In the genomic region with DNA sequence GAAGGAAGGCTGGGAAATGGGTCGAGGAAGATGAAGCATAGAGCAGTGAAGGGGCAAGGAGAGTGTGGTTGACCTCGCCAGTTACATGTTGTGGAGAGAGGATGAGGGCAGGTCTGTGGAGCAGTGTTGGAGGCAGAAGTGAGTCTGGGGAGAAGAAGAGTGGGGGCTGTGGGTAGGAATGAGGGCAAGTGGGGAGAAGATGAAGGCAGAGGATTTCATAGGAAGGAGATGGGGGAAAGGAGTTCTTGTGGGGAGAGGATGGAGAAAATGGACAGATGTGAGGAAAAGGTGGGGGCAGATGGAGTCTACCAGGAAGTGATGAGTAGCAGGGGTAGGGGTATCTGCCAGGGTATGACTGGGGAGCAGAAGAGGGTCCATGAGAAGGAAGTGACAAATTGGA, we compare ENCODE assay signal across 22 cellular contexts. TPM values are rescaled to one million over a fixed set of nuclear protein-coding genes. Genes with fewer than 3 reads are reported as not detected.
A peak's percentile ranks its signal among the peaks of the same experiment; 100 is the strongest.
DNase-seq lines count a peak whose midpoint lies in the region; ATAC-seq, FAIRE-seq and TF ChIP-seq lines count a peak whose summit lies in the region.
"Had no signal": no experiment of that assay in that cellular context is flagged by ENCODE, and none has a peak within 500 bp of the region (broad histone marks: within the 10 kb centered on the region; RNA-seq: fewer than 3 reads in every experiment).

No MANE protein-coding gene starts in this region.

- H3K27ac Mint-ChIP-seq in CD8-positive, alpha-beta memory T cell: no peak overlapping the region
- H3K27ac Mint-ChIP-seq: CD8-positive, alpha-beta T cell; GM23338 had no signal

- H3K9ac ChIP-seq in mammary epithelial cell (ENCODE audit: insufficient read depth, low read length) (no peak overlapping the region), K562 (ENCODE audit: insufficient read depth in 1 of 2, low read depth in 2 of 2, low read length in 2 of 2) (no peak overlapping the region)

- H3K9me3 ChIP-seq in breast epithelium (no peaks in the 10 kb centered on the region), mammary epithelial cell (replicated peaks; ENCODE audit: insufficient read depth, low read length) (no peaks in the 10 kb centered on the region), HEK293 (ENCODE audit: control insufficient read depth, insufficient read depth, low read depth, low read length) (no peaks in the 10 kb centered on the region), K562 (replicated peaks; ENCODE audit: control insufficient read depth, insufficient read depth, low read depth, low read length) (no peaks in the 10 kb centered on the region), neutrophil (no peaks in the 10 kb centered on the region), vagina (no peaks in the 10 kb centered on the region)
- no peaks in the 10 kb centered on the region for H3K9me3 ChIP-seq in CD8-positive, alpha-beta memory T cell (ENCODE audit: low read length)
- H3K9me3 ChIP-seq: A549 had no signal

- H3K36me3 ChIP-seq in breast epithelium: no peaks in the 10 kb centered on the region
- no peaks in the 10 kb centered on the region for H3K36me3 ChIP-seq in mammary epithelial cell (ENCODE audit: insufficient read depth, low read length)
- H3K36me3 ChIP-seq in HEK293 (ENCODE audit: control insufficient read depth in 2 of 2, insufficient read depth in 1 of 2, low read length in 2 of 2): no peaks in the 10 kb centered on the region
- H3K36me3 ChIP-seq in K562 (ENCODE audit: control insufficient read depth, insufficient read depth, low read length): no peaks in the 10 kb centered on the region
- H3K36me3 ChIP-seq in neutrophil: no peaks in the 10 kb centered on the region
- no peaks in the 10 kb centered on the region for H3K36me3 ChIP-seq in CD8-positive, alpha-beta memory T cell (ENCODE audit: insufficient read depth, low read length)
- no peaks in the 10 kb centered on the region for H3K36me3 ChIP-seq in vagina

- CTCF ChIA-PET in mammary epithelial cell (lab: Charles Lee; ENCODE audit: low non-redundant PET): no interaction called here
- CTCF ChIA-PET in HEK293 (lab: Yijun Ruan, JAX): interaction anchor here (0.6 to 1.7 kb wide), 6 partner anchors 10 to 907 kb away, joined by 3 to 8 read pairs (median 3); no protein-coding TSS in a partner anchor
- CTCF ChIA-PET in K562 (lab: Yijun Ruan, JAX; ENCODE audit: low intra/inter-chr PET ratio): no interaction called here
- CTCF ChIA-PET in CD8-positive, alpha-beta memory T cell (lab: Charles Lee): no interaction called here

- H3K36me3 Mint-ChIP-seq in CD8-positive, alpha-beta memory T cell: peaks cover 0 to 4% (median 0%) of the 10 kb centered on the region in 3 donors

- H3K27me3 ChIP-seq in breast epithelium (no peaks in the 10 kb centered on the region), mammary epithelial cell (ENCODE audit: insufficient read depth, low read length) (no peaks in the 10 kb centered on the region), K562 (ENCODE audit: control insufficient read depth in 2 of 2, insufficient read depth in 2 of 2, low read length in 2 of 2) (peaks cover 16 to 25% of the 10 kb centered on the region in 2 experiments), neutrophil (no peaks in the 10 kb centered on the region), vagina (no peaks in the 10 kb centered on the region)
- no peaks in the 10 kb centered on the region for H3K27me3 ChIP-seq in CD8-positive, alpha-beta memory T cell (ENCODE audit: insufficient read depth, low read length, poor library complexity, severe bottlenecking)

- no peaks in the 10 kb centered on the region for H3K9me3 Mint-ChIP-seq in CD8-positive, alpha-beta memory T cell
- H3K9me3 Mint-ChIP-seq: CD8-positive, alpha-beta T cell; GM23338 had no signal

- no peak overlapping the region for H2AFZ ChIP-seq in mammary epithelial cell (ENCODE audit: low read depth, low read length)
- H2AFZ ChIP-seq in K562 (ENCODE audit: low read depth, low read length): no peak overlapping the region
- H2AFZ ChIP-seq: GM23338 had no signal

- H3K4me1 Mint-ChIP-seq in CD8-positive, alpha-beta memory T cell: peaks cover 16 to 19% (median 17%) of the 10 kb centered on the region in 3 donors

- peaks cover 4% of the 10 kb centered on the region for H3K9me1 ChIP-seq in K562 (ENCODE audit: control insufficient read depth, insufficient read depth, low read length)

- no TSS peak for BruUV-seq in mammary epithelial cell (replicated peaks; lab: Mats Ljungman, UMichigan)
- BruUV-seq in K562 (replicated peaks; lab: Mats Ljungman, UMichigan): no TSS peak

- no peak overlapping the region for H3K4me3 Mint-ChIP-seq in CD8-positive, alpha-beta memory T cell
- H3K4me3 Mint-ChIP-seq: CD8-positive, alpha-beta T cell; GM23338 had no signal

- in situ Hi-C loops in mammary epithelial cell (cut with MboI; ENCODE audit: low sequenced_read_pairs in 2 of 2) (no loop called here), K562 (cut with MboI) (no loop called here)

- no peak for ATAC-seq in K562
- no peak for ATAC-seq in HG03095 (IDR thresholded peaks at IDR 0.05; ENCODE audit: unreplicated experiment)
- ATAC-seq: A549; CD8-positive, alpha-beta T cell; GM23338; HCT116 had no signal

- H3K79me2 ChIP-seq in mammary epithelial cell (ENCODE audit: insufficient read depth, low read length) (no peaks in the 10 kb centered on the region), K562 (ENCODE audit: control insufficient read depth, insufficient read depth, low read length) (no peaks in the 10 kb centered on the region)

- H3K27ac ChIP-seq in breast epithelium (peak overlapping the region; percentile 26 to 27), mammary epithelial cell (ENCODE audit: insufficient read depth, low read depth, low read length) (no peak overlapping the region), HEK293 (ENCODE audit: extremely low read depth, low read depth, low read length) (no peak overlapping the region), K562 (ENCODE audit: extremely low read depth, low read depth, low read length) (no peak overlapping the region), neutrophil (peak overlapping the region; percentile 68), vagina (no peak overlapping the region)
- no peak overlapping the region for H3K27ac ChIP-seq in CD8-positive, alpha-beta memory T cell (ENCODE audit: low read depth, low read length)

- no peak overlapping the region for H3K4me3 ChIP-seq in breast epithelium
- no peak overlapping the region for H3K4me3 ChIP-seq in mammary epithelial cell (replicated peaks in 1 of 3; ENCODE audit: insufficient read depth in 1 of 3, low read depth in 2 of 3, low read length in 3 of 3)
- H3K4me3 ChIP-seq in HEK293 (ENCODE audit: low read depth, low read length): no peak overlapping the region
- no peak overlapping the region for H3K4me3 ChIP-seq in K562
- no peak overlapping the region for H3K4me3 ChIP-seq in neutrophil (ENCODE audit: low read depth in 1 of 2, low read length in 1 of 2)
- H3K4me3 ChIP-seq in CD8-positive, alpha-beta memory T cell (ENCODE audit: low read length): no peak overlapping the region
- H3K4me3 ChIP-seq in vagina: no peak overlapping the region
- H3K4me3 ChIP-seq: A549, GM23338 had no signal

- TF ChIP-seq EP300 in K562 (IDR thresholded peaks at IDR 0.05; ENCODE audit: low read length): no peak

- TF ChIP-seq CTCF in breast epithelium (IDR thresholded peaks at IDR 0.05): no peak
- no peak for TF ChIP-seq CTCF in mammary epithelial cell (conservative IDR thresholded peaks at IDR 0.05 in 1 of 2, IDR thresholded peaks at IDR 0.05 in 1 of 2; ENCODE audit: extremely low read depth in 1 of 2, insufficient read depth in 1 of 2, low read depth in 1 of 2, low read length in 2 of 2)
- no peak for TF ChIP-seq CTCF in HEK293 (tag by site-specific recombination; IDR thresholded peaks at IDR 0.05)
- no peak for TF ChIP-seq CTCF in K562 (IDR thresholded peaks at IDR 0.05 in 2 of 3, conservative IDR thresholded peaks at IDR 0.05 in 1 of 3; ENCODE audit: insufficient read depth in 2 of 3, low read depth in 1 of 3, low read length in 3 of 3)
- TF ChIP-seq CTCF in neutrophil (IDR thresholded peaks at IDR 0.05): no peak
- no peak for TF ChIP-seq CTCF in vagina (IDR thresholded peaks at IDR 0.05)

- FAIRE-seq in K562 (lab: Jason Lieb, UNC): no peak
- FAIRE-seq: A549 had no signal

- H3K4me2 ChIP-seq in mammary epithelial cell (ENCODE audit: insufficient read depth, low read depth, low read length) (no peak overlapping the region), K562 (ENCODE audit: insufficient read depth, low read length) (no peak overlapping the region)
- H3K4me2 ChIP-seq: GM23338 had no signal

- intact Hi-C loops in breast epithelium (cut with DNase I; ENCODE audit: low total_unique reads) (no loop called here), mammary epithelial cell (cut with micrococcal nuclease) (no loop called here), K562 (cut with micrococcal nuclease) (no loop called here), vagina (cut with DNase I) (no loop called here)

- POLR2A ChIA-PET in HEK293 (lab: Yijun Ruan, JAX) (interaction anchor here (1.3 kb wide), 1 partner anchor 43 kb away, joined by 5 read pairs; no protein-coding TSS in a partner anchor), K562 (lab: Yijun Ruan, JAX) (interaction anchor here (2.6 kb wide), 1 partner anchor 43 kb away, joined by 10 read pairs; no protein-coding TSS in a partner anchor)
- POLR2A ChIA-PET in CD8-positive, alpha-beta memory T cell (lab: Charles Lee): no interaction called here

- TF ChIP-seq RAD21 in K562 (CRISPR knock-in tag; conservative IDR thresholded peaks at IDR 0.05 in 1 of 2, IDR thresholded peaks at IDR 0.05 in 1 of 2): no peak

- H3K4me1 ChIP-seq in breast epithelium (peaks cover 3 to 10% of the 10 kb centered on the region in 2 donors), mammary epithelial cell (ENCODE audit: insufficient read depth, low read length) (peaks cover 10% of the 10 kb centered on the region), HEK293 (ENCODE audit: control insufficient read depth, insufficient read depth, low read length) (peaks cover 1% of the 10 kb centered on the region; the same call in 1 of the 2 replicates), K562 (replicated peaks in 1 of 2; ENCODE audit: control insufficient read depth in 2 of 2, insufficient read depth in 2 of 2, low read length in 2 of 2) (peaks cover 15 to 23% of the 10 kb centered on the region in 2 experiments), neutrophil (ENCODE audit: control insufficient read depth in 1 of 2, insufficient read depth in 1 of 2, low read depth in 1 of 2, low read length in 1 of 2) (peaks cover 62 to 64% of the 10 kb centered on the region in 2 experiments), vagina (peaks cover 12% of the 10 kb centered on the region)
- H3K4me1 ChIP-seq in CD8-positive, alpha-beta memory T cell (ENCODE audit: insufficient read depth, low read length): peaks cover 13% of the 10 kb centered on the region

- no peaks in the 10 kb centered on the region for H4K20me1 ChIP-seq in mammary epithelial cell (ENCODE audit: insufficient read depth, low read length)
- H4K20me1 ChIP-seq in K562 (replicated peaks; ENCODE audit: control insufficient read depth, insufficient read depth, low read length): no peaks in the 10 kb centered on the region

- TF ChIP-seq POLR2A in breast epithelium (IDR thresholded peaks at IDR 0.05) (no peak), K562 (conservative IDR thresholded peaks at IDR 0.05) (no peak), vagina (IDR thresholded peaks at IDR 0.05) (no peak)

- H3K27me3 Mint-ChIP-seq in CD8-positive, alpha-beta memory T cell: peaks cover 0 to 2% of the 10 kb centered on the region in 2 donors

- 82% methylated on average over 2 of the region's 2 CpGs for WGBS in mammary epithelial cell (ENCODE audit: low coverage, missing lambda C conversion rate)
- WGBS in K562 (ENCODE audit: insufficient coverage, low coverage, missing lambda C conversion rate): 13% methylated on average over 2 of the region's 2 CpGs

- DNase-seq in breast epithelium (ENCODE audit: low spot score in 2 of 2) (no peak), mammary epithelial cell (no peak), K562 (ENCODE audit: extremely low read depth in 1 of 4, low spot score in 3 of 4) (no peak), vagina (ENCODE audit: extremely low spot score in 2 of 2) (no peak)
- no peak for DNase-seq in CD8-positive, alpha-beta memory T cell
- DNase-seq: AML-193; CD8-positive, alpha-beta T cell; COR-L47; DMS 273 treated with DMSO at 0.1 percent for 48 hours; DMS53; DND-41; EL; H7 had no signal

- dilution Hi-C loops in mammary epithelial cell (cut with HindIII; ENCODE audit: low sequenced_read_pairs): no loop called here

RNA-seq across cellular contexts. Expression of a gene that starts 3.6 kb away (rescaled TPM):
- total RNA-seq in breast epithelium (1 to 10 TPM; 1.8 to 3.8 (median 2.9) TPM), mammary epithelial cell (1 to 10 TPM in 1 of 2 donors, not detected in 1; 1.5 TPM), K562 (2014; rRNA removed) (not detected in 2 replicates), K562 (2014; rRNA removed; fragmentation: Illumina TruSeq; extraction: Trizol) (not detected in 2 replicates), K562 (2015; rRNA removed; fragmentation: Illumina TruSeq; extraction: Trizol) (not detected in 2 replicates), K562 (2021) (0.49 TPM in 1 of 2 replicates, not detected in the other), vagina (not detected)
- polyA plus RNA-seq in mammary epithelial cell (0.51 TPM), K562 (2011; rRNA removed) (0.37 TPM in 1 of 2 replicates, not detected in the other), K562 (2014; fragmentation: Illumina TruSeq; extraction: Trizol) (not detected in 2 replicates), K562 (2014; fragmentation: Nextera tagmentation; extraction: Ambion mirVana) (not detected), K562 (2014; rRNA removed) (0.41 TPM in 1 of 2 replicates, not detected in the other)
- polyA minus RNA-seq in mammary epithelial cell: not detected
- 0.28 TPM in 1 of 2 replicates, not detected in the other for total RNA-seq in K562 (2011; cell fraction: chromatin; rRNA removed; ENCODE audit: low replicate concordance)
- not detected in 2 replicates for total RNA-seq in K562 (2011; cell fraction: nucleolus; rRNA removed)
- not detected in 2 replicates for total RNA-seq in K562 (2011; cell fraction: nucleoplasm; rRNA removed)
- polyA plus RNA-seq in K562 (2011; cell fraction: cytosol; rRNA removed): 0.07 and 0.72 TPM in 2 replicates
- polyA plus RNA-seq in K562 (2011; cell fraction: nucleus; rRNA removed): 2.1 and 3.0 TPM in 2 replicates
- not detected in 2 replicates for polyA plus RNA-seq in K562 (2012)
- not detected in 2 replicates for polyA minus RNA-seq in K562 (2011; rRNA and poly(A)+ RNA removed)
- not detected in 2 replicates for polyA minus RNA-seq in K562 (2011; cell fraction: cytosol; rRNA and poly(A)+ RNA removed)
- polyA minus RNA-seq in K562 (2011; cell fraction: nucleus; rRNA and poly(A)+ RNA removed): not detected in 2 replicates
- total RNA-seq in CD8-positive, alpha-beta memory T cell: 10 to 100 TPM; 33.3 to 38.0 TPM
- polyA plus RNA-seq in CD8-positive, alpha-beta memory T cell: 21.1 TPM
- total RNA-seq: G401 had no signal
- polyA plus RNA-seq: GM23338 had no signal

RNA-seq across cellular contexts. Expression of a gene that starts 3.8 kb away (rescaled TPM):
- total RNA-seq in breast epithelium (1 to 10 TPM; 8.3 to 9.4 (median 9.2) TPM), mammary epithelial cell (1 to 10 TPM; 9.3 to 9.7 TPM), K562 (2014; rRNA removed) (2.0 and 4.7 TPM in 2 replicates), K562 (2014; rRNA removed; fragmentation: Illumina TruSeq; extraction: Trizol) (0.45 and 1.3 TPM in 2 replicates), K562 (2015; rRNA removed; fragmentation: Illumina TruSeq; extraction: Trizol) (1.8 and 2.1 TPM in 2 replicates), K562 (2021) (3.1 and 3.7 TPM in 2 replicates), vagina (7.9 TPM)
- polyA plus RNA-seq in mammary epithelial cell (13.0 TPM), K562 (2011; rRNA removed) (3.0 and 4.1 TPM in 2 replicates), K562 (2014; fragmentation: Illumina TruSeq; extraction: Trizol) (3.3 and 3.4 TPM in 2 replicates), K562 (2014; fragmentation: Nextera tagmentation; extraction: Ambion mirVana) (1 to 10 TPM in 1 of 2 experiments, under 1 TPM in 1; 0.23 to 1.9 TPM), K562 (2014; rRNA removed) (3.7 and 5.0 TPM in 2 replicates)
- polyA minus RNA-seq in mammary epithelial cell: 2.2 TPM
- total RNA-seq in K562 (2011; cell fraction: chromatin; rRNA removed; ENCODE audit: low replicate concordance): 2.3 and 4.2 TPM in 2 replicates
- 4.0 and 4.1 TPM in 2 replicates for total RNA-seq in K562 (2011; cell fraction: nucleolus; rRNA removed)
- total RNA-seq in K562 (2011; cell fraction: nucleoplasm; rRNA removed): 3.8 and 5.0 TPM in 2 replicates
- polyA plus RNA-seq in K562 (2011; cell fraction: cytosol; rRNA removed): 7.2 and 14.8 TPM in 2 replicates
- polyA plus RNA-seq in K562 (2011; cell fraction: nucleus; rRNA removed): 2.6 and 2.7 TPM in 2 replicates
- 5.6 and 6.7 TPM in 2 replicates for polyA plus RNA-seq in K562 (2012)
- polyA minus RNA-seq in K562 (2011; rRNA and poly(A)+ RNA removed): 2.1 and 2.7 TPM in 2 replicates
- polyA minus RNA-seq in K562 (2011; cell fraction: cytosol; rRNA and poly(A)+ RNA removed): 2.1 and 4.9 TPM in 2 replicates
- polyA minus RNA-seq in K562 (2011; cell fraction: nucleus; rRNA and poly(A)+ RNA removed): 0.54 and 0.78 TPM in 2 replicates
- total RNA-seq in CD8-positive, alpha-beta memory T cell: 1 to 10 TPM; 2.3 to 2.5 TPM
- 7.1 TPM for polyA plus RNA-seq in CD8-positive, alpha-beta memory T cell

RNA-seq across cellular contexts. Expression of a gene that starts 52.9 kb away (rescaled TPM):
- total RNA-seq in breast epithelium (not detected), mammary epithelial cell (not detected), K562 (2014; rRNA removed) (not detected in 2 replicates), K562 (2014; rRNA removed; fragmentation: Illumina TruSeq; extraction: Trizol) (not detected in 2 replicates), K562 (2015; rRNA removed; fragmentation: Illumina TruSeq; extraction: Trizol) (under 0.01 TPM in 1 of 2 replicates, not detected in the other), K562 (2021) (not detected in 2 replicates), vagina (not detected)
- polyA plus RNA-seq in mammary epithelial cell (not detected), K562 (2011; rRNA removed) (under 0.01 TPM in 1 of 2 replicates, not detected in the other), K562 (2014; fragmentation: Illumina TruSeq; extraction: Trizol) (not detected in 2 replicates), K562 (2014; fragmentation: Nextera tagmentation; extraction: Ambion mirVana) (not detected), K562 (2014; rRNA removed) (not detected in 2 replicates)
- polyA minus RNA-seq in mammary epithelial cell: under 0.01 TPM
- under 0.01 TPM in 2 replicates for total RNA-seq in K562 (2011; cell fraction: chromatin; rRNA removed; ENCODE audit: low replicate concordance)
- total RNA-seq in K562 (2011; cell fraction: nucleolus; rRNA removed): under 0.01 TPM in 2 replicates
- under 0.01 TPM in 2 replicates for total RNA-seq in K562 (2011; cell fraction: nucleoplasm; rRNA removed)
- polyA plus RNA-seq in K562 (2011; cell fraction: cytosol; rRNA removed): not detected in 2 replicates
- under 0.01 TPM in 2 replicates for polyA plus RNA-seq in K562 (2011; cell fraction: nucleus; rRNA removed)
- polyA plus RNA-seq in K562 (2012): not detected in 2 replicates
- under 0.01 TPM in 2 replicates for polyA minus RNA-seq in K562 (2011; rRNA and poly(A)+ RNA removed)
- polyA minus RNA-seq in K562 (2011; cell fraction: cytosol; rRNA and poly(A)+ RNA removed): 577 and 1,449 TPM in 2 replicates
- under 0.01 TPM in 2 replicates for polyA minus RNA-seq in K562 (2011; cell fraction: nucleus; rRNA and poly(A)+ RNA removed)
- total RNA-seq in CD8-positive, alpha-beta memory T cell: not detected
- polyA plus RNA-seq in CD8-positive, alpha-beta memory T cell: not detected
- total RNA-seq: CD8-positive, alpha-beta T cell; G401; GM23338; H7; HT-29 had no signal
- polyA plus RNA-seq: A549, BJ, GM23338 had no signal

Comparison
In these comparisons a context has a peak if more than half of its experiments do, and no peak if none do; other contexts are left out.
1. H3K27ac ChIP-seq: peak in breast epithelium (2 of 2) and neutrophil (single experiment); none in mammary epithelial cell (single experiment), HEK293 (single experiment), K562 (single experiment), CD8-positive, alpha-beta memory T cell (single experiment) and vagina (single experiment).
2. RNA of a gene that starts 3.6 kb away (total RNA-seq): 33.3 to 38.0 TPM in CD8-positive, alpha-beta memory T cell; 1.8 to 3.8 TPM in breast epithelium, 1.5 TPM in mammary epithelial cell, 0.28 to 0.49 TPM in K562 and not detected in vagina (single experiment); every median in the first group is over 4 times any median in the second.